Comparison of ENCODE assay signal across 1 cellular context in the genomic region with DNA sequence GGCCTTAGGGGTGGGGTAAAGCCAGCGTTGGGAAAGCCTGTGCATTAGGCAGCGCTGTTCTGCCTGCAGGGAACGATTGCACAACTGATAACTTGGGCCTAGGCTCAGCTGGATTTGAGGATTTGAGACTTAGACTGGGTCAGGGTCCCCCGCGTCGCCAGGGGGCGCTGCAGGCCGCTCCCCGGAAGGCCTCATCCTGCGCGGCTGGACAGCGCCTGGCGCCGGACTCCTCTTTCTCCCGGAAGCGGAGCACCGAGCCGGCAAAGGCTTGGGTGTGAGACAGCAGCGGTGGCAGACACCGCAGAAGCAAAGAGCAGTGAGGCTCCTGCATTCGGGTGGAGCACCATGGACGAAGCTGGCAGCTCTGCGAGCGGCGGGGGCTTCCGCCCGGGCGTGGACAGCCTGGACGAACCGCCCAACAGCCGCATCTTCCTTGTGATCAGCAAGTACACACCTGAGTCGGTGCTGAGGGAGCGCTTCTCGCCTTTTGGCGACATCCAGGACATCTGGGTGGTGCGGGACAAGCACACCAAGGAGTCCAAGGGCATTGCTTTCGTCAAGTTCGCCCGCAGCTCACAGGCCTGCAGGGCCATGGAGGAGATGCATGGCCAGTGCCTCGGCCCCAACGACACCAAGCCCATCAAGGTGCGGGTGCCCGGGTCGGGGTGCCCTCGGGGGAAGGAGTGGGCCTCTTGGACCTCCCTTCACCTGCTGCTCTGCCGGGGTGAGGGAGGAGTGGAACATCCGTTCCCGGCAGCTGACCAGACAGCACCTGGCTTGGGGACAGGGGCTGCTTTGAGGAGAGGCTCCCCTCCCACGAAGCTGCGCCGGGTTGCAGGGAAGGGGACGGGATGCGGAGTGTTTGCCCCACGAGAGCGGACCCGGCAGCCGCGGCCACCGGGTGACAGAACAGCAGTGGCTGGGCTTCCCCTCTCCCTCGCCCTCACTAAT.
TF ChIP-seq lines count a peak whose summit lies in the region.

A gene with protein sequence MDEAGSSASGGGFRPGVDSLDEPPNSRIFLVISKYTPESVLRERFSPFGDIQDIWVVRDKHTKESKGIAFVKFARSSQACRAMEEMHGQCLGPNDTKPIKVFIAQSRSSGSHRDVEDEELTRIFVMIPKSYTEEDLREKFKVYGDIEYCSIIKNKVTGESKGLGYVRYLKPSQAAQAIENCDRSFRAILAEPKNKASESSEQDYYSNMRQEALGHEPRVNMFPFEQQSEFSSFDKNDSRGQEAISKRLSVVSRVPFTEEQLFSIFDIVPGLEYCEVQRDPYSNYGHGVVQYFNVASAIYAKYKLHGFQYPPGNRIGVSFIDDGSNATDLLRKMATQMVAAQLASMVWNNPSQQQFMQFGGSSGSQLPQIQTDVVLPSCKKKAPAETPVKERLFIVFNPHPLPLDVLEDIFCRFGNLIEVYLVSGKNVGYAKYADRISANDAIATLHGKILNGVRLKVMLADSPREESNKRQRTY (plus strand): TSS at position 236 of the 951 bp plus-strand sequence. CDS start 110 bp downstream, at position 346.

TF ChIP-seq in HepG2, 621 proteins besides CTCF, POLR2A, EP300 and RAD21 (continued from another document and continues in another):
- TF ChIP-seq, protein P1, sequence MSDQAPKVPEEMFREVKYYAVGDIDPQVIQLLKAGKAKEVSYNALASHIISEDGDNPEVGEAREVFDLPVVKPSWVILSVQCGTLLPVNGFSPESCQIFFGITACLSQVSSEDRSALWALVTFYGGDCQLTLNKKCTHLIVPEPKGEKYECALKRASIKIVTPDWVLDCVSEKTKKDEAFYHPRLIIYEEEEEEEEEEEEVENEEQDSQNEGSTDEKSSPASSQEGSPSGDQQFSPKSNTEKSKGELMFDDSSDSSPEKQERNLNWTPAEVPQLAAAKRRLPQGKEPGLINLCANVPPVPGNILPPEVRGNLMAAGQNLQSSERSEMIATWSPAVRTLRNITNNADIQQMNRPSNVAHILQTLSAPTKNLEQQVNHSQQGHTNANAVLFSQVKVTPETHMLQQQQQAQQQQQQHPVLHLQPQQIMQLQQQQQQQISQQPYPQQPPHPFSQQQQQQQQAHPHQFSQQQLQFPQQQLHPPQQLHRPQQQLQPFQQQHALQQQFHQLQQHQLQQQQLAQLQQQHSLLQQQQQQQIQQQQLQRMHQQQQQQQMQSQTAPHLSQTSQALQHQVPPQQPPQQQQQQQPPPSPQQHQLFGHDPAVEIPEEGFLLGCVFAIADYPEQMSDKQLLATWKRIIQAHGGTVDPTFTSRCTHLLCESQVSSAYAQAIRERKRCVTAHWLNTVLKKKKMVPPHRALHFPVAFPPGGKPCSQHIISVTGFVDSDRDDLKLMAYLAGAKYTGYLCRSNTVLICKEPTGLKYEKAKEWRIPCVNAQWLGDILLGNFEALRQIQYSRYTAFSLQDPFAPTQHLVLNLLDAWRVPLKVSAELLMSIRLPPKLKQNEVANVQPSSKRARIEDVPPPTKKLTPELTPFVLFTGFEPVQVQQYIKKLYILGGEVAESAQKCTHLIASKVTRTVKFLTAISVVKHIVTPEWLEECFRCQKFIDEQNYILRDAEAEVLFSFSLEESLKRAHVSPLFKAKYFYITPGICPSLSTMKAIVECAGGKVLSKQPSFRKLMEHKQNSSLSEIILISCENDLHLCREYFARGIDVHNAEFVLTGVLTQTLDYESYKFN (CRISPR knock-in tag; conservative IDR thresholded peaks at IDR 0.05): peak; percentile 66
- peak; percentile 87 for TF ChIP-seq SRY (CRISPR knock-in tag; IDR thresholded peaks at IDR 0.05)
- TF ChIP-seq BHLHE40 (IDR thresholded peaks at IDR 0.05; ENCODE audit: low read length): peak; percentile 52; the same call in 1 of the 2 replicates
- TF ChIP-seq, protein P2, sequence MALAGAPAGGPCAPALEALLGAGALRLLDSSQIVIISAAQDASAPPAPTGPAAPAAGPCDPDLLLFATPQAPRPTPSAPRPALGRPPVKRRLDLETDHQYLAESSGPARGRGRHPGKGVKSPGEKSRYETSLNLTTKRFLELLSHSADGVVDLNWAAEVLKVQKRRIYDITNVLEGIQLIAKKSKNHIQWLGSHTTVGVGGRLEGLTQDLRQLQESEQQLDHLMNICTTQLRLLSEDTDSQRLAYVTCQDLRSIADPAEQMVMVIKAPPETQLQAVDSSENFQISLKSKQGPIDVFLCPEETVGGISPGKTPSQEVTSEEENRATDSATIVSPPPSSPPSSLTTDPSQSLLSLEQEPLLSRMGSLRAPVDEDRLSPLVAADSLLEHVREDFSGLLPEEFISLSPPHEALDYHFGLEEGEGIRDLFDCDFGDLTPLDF (CRISPR knock-in tag; IDR thresholded peaks at IDR 0.05): peak; percentile 43; the same call in 1 of the 2 replicates
- TF ChIP-seq RARG (CRISPR knock-in tag; IDR thresholded peaks at IDR 0.05; ENCODE audit: low read depth): no peak
- peak; percentile 93 for TF ChIP-seq ZNF672 (CRISPR knock-in tag; IDR thresholded peaks at IDR 0.05)
- peak; percentile 98 for TF ChIP-seq ZNF747 (CRISPR knock-in tag; IDR thresholded peaks at IDR 0.05; ENCODE audit: borderline replicate concordance)
- no peak for TF ChIP-seq MZF1 (CRISPR knock-in tag; IDR thresholded peaks at IDR 0.05; ENCODE audit: borderline replicate concordance)
- TF ChIP-seq POGZ (CRISPR knock-in tag; IDR thresholded peaks at IDR 0.05): peak; percentile 100
- peak; percentile 85 for TF ChIP-seq GATAD2A (CRISPR knock-in tag; IDR thresholded peaks at IDR 0.05)
- TF ChIP-seq GZF1 (CRISPR knock-in tag; IDR thresholded peaks at IDR 0.05): peak; percentile 91
- TF ChIP-seq, protein P3, sequence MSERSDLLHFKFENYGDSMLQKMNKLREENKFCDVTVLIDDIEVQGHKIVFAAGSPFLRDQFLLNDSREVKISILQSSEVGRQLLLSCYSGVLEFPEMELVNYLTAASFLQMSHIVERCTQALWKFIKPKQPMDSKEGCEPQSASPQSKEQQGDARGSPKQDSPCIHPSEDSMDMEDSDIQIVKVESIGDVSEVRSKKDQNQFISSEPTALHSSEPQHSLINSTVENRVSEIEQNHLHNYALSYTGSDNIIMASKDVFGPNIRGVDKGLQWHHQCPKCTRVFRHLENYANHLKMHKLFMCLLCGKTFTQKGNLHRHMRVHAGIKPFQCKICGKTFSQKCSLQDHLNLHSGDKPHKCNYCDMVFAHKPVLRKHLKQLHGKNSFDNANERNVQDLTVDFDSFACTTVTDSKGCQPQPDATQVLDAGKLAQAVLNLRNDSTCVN (CRISPR knock-in tag; IDR thresholded peaks at IDR 0.05; ENCODE audit: borderline replicate concordance): peak; percentile 92; the same call in 1 of the 2 replicates
- TF ChIP-seq, protein P4, sequence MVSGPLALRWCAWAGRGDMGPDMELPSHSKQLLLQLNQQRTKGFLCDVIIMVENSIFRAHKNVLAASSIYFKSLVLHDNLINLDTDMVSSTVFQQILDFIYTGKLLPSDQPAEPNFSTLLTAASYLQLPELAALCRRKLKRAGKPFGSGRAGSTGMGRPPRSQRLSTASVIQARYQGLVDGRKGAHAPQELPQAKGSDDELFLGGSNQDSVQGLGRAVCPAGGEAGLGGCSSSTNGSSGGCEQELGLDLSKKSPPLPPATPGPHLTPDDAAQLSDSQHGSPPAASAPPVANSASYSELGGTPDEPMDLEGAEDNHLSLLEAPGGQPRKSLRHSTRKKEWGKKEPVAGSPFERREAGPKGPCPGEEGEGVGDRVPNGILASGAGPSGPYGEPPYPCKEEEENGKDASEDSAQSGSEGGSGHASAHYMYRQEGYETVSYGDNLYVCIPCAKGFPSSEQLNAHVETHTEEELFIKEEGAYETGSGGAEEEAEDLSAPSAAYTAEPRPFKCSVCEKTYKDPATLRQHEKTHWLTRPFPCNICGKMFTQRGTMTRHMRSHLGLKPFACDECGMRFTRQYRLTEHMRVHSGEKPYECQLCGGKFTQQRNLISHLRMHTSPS (CRISPR knock-in tag; IDR thresholded peaks at IDR 0.05; ENCODE audit: low read depth): peak; percentile 82
- TF ChIP-seq, protein P5, sequence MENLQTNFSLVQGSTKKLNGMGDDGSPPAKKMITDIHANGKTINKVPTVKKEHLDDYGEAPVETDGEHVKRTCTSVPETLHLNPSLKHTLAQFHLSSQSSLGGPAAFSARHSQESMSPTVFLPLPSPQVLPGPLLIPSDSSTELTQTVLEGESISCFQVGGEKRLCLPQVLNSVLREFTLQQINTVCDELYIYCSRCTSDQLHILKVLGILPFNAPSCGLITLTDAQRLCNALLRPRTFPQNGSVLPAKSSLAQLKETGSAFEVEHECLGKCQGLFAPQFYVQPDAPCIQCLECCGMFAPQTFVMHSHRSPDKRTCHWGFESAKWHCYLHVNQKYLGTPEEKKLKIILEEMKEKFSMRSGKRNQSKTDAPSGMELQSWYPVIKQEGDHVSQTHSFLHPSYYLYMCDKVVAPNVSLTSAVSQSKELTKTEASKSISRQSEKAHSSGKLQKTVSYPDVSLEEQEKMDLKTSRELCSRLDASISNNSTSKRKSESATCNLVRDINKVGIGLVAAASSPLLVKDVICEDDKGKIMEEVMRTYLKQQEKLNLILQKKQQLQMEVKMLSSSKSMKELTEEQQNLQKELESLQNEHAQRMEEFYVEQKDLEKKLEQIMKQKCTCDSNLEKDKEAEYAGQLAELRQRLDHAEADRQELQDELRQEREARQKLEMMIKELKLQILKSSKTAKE (CRISPR knock-in tag; IDR thresholded peaks at IDR 0.05; ENCODE audit: borderline replicate concordance): no peak; the same call in 1 of the 2 replicates
- peak; percentile 93 for TF ChIP-seq TBX2 (CRISPR knock-in tag; IDR thresholded peaks at IDR 0.05; ENCODE audit: borderline replicate concordance)
- TF ChIP-seq TRIM24 (CRISPR knock-in tag; IDR thresholded peaks at IDR 0.05): no peak
- TF ChIP-seq FOXA1 (IDR thresholded peaks at IDR 0.05): no peak
- peak; percentile 38; the same call in 1 of the 2 replicates for TF ChIP-seq FOXA1 (CRISPR knock-in tag; IDR thresholded peaks at IDR 0.05)
- TF ChIP-seq, protein P6, sequence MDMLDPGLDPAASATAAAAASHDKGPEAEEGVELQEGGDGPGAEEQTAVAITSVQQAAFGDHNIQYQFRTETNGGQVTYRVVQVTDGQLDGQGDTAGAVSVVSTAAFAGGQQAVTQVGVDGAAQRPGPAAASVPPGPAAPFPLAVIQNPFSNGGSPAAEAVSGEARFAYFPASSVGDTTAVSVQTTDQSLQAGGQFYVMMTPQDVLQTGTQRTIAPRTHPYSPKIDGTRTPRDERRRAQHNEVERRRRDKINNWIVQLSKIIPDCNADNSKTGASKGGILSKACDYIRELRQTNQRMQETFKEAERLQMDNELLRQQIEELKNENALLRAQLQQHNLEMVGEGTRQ (IDR thresholded peaks at IDR 0.05; ENCODE audit: low read depth, low read length): no peak
- TF ChIP-seq, protein P6 (CRISPR knock-in tag; IDR thresholded peaks at IDR 0.05; ENCODE audit: borderline replicate concordance): peak; percentile 61; the same call in 1 of the 2 replicates
- TF ChIP-seq, protein P7, sequence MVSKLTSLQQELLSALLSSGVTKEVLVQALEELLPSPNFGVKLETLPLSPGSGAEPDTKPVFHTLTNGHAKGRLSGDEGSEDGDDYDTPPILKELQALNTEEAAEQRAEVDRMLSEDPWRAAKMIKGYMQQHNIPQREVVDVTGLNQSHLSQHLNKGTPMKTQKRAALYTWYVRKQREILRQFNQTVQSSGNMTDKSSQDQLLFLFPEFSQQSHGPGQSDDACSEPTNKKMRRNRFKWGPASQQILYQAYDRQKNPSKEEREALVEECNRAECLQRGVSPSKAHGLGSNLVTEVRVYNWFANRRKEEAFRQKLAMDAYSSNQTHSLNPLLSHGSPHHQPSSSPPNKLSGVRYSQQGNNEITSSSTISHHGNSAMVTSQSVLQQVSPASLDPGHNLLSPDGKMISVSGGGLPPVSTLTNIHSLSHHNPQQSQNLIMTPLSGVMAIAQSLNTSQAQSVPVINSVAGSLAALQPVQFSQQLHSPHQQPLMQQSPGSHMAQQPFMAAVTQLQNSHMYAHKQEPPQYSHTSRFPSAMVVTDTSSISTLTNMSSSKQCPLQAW (CRISPR knock-in tag; IDR thresholded peaks at IDR 0.05): peak; percentile 99
- TF ChIP-seq, protein P8, sequence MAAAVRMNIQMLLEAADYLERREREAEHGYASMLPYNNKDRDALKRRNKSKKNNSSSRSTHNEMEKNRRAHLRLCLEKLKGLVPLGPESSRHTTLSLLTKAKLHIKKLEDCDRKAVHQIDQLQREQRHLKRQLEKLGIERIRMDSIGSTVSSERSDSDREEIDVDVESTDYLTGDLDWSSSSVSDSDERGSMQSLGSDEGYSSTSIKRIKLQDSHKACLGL (CRISPR knock-in tag; IDR thresholded peaks at IDR 0.05): peak; percentile 90
- TF ChIP-seq CREM (IDR thresholded peaks at IDR 0.05): peak; percentile 46
- no peak for TF ChIP-seq CREM (CRISPR knock-in tag; IDR thresholded peaks at IDR 0.05)
- TF ChIP-seq, protein P9, sequence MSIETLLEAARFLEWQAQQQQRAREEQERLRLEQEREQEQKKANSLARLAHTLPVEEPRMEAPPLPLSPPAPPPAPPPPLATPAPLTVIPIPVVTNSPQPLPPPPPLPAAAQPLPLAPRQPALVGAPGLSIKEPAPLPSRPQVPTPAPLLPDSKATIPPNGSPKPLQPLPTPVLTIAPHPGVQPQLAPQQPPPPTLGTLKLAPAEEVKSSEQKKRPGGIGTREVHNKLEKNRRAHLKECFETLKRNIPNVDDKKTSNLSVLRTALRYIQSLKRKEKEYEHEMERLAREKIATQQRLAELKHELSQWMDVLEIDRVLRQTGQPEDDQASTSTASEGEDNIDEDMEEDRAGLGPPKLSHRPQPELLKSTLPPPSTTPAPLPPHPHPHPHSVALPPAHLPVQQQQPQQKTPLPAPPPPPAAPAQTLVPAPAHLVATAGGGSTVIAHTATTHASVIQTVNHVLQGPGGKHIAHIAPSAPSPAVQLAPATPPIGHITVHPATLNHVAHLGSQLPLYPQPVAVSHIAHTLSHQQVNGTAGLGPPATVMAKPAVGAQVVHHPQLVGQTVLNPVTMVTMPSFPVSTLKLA (IDR thresholded peaks at IDR 0.05): no peak
- TF ChIP-seq RORA (CRISPR knock-in tag; IDR thresholded peaks at IDR 0.05): no peak
- TF ChIP-seq PLRG1 (conservative IDR thresholded peaks at IDR 0.05): no peak
- no peak; the same call in 1 of the 2 replicates for TF ChIP-seq ZNF264 (CRISPR knock-in tag; IDR thresholded peaks at IDR 0.05)
- no peak for TF ChIP-seq SOX6 (IDR thresholded peaks at IDR 0.05)
- peak; percentile 88 for TF ChIP-seq SOX6 (CRISPR knock-in tag; IDR thresholded peaks at IDR 0.05)
- peak; percentile 90 for TF ChIP-seq ZNF205 (CRISPR knock-in tag; IDR thresholded peaks at IDR 0.05)
- TF ChIP-seq DPF2 (CRISPR knock-in tag; IDR thresholded peaks at IDR 0.05; ENCODE audit: borderline replicate concordance, low read depth): no peak; the same call in 1 of the 2 replicates
